ENCODE assay signal across 1 cellular context in genomic region chr3:33980252-33980651, GRCh38.
TF ChIP-seq lines count a peak whose summit lies in the region.

No MANE protein-coding gene starts in this region.

TF ChIP-seq in IMR-90, 13 proteins besides CTCF, POLR2A, EP300 and RAD21 (continued from another document):
- TF ChIP-seq ELK1 (IDR thresholded peaks at IDR 0.05; ENCODE audit: borderline replicate concordance, low read depth, low read length) (no peak), NFE2L2 (IDR thresholded peaks at IDR 0.05; ENCODE audit: low read depth, low read length) (no peak), SMC3 (IDR thresholded peaks at IDR 0.05; ENCODE audit: low read depth, low read length) (peak; percentile 61)
